ENCODE assay signal across 1 cellular context in genomic region chr19:45250832-45251451, GRCh38.
TF ChIP-seq lines count a peak whose summit lies in the region.

MARK4 (plus strand) TSS chr19:45251271; CDS start chr19:45251589, 318 bp downstream.

TF ChIP-seq in HEK293, 187 proteins besides CTCF, POLR2A, EP300 and RAD21 (continued from another document):
- TF ChIP-seq ZBTB10 (tag by site-specific recombination; IDR thresholded peaks at IDR 0.05) (peak; percentile 59; the same call in 1 of the 2 replicates), AEBP2 (tag by site-specific recombination; IDR thresholded peaks at IDR 0.05; ENCODE audit: borderline replicate concordance) (no peak), ZNF37A (tag by site-specific recombination; IDR thresholded peaks at IDR 0.05) (no peak), SP7 (tag by site-specific recombination; IDR thresholded peaks at IDR 0.05) (peak; percentile 47)
